Comparison of ENCODE assay signal across 21 cellular contexts in genomic region chr5:4817742-4818141, GRCh38.
A peak's percentile ranks its signal among the peaks of the same experiment; 100 is the strongest.
DNase-seq lines count a peak whose midpoint lies in the region; ATAC-seq lines count a peak whose summit lies in the region.
"Had no signal": no experiment of that assay in that cellular context is flagged by ENCODE, and none has a peak within 500 bp of the region (broad histone marks: within the 10 kb centered on the region; RNA-seq: fewer than 3 reads in every experiment).

No MANE protein-coding gene starts in this region.

- H4K20me1 ChIP-seq in BLaER1 treated with 17β-estradiol and CSF1 and Interleukin-3, amounts not matched to agents 10 nM and 100 nM, result no peaks in the 10 kb centered on the region

- no peaks in the 10 kb centered on the region for H3K27me3 ChIP-seq in BLaER1 treated with 17β-estradiol and CSF1 and Interleukin-3, amounts not matched to agents 10 nM and 100 nM
- H3K27me3 ChIP-seq: BE2C had no signal

- H3K4me3 ChIP-seq in BLaER1 treated with 17β-estradiol and CSF1 and Interleukin-3, amounts not matched to agents 10 nM and 100 nM, result no peak overlapping the region; a peak in 1 of 20 replicates
- H3K4me3 ChIP-seq: A549, GM12878, HAP-1 had no signal

- peak; percentile 11 for DNase-seq in kidney glomerular epithelial cell (lab: John Stamatoyannopoulos, UW)
- peak; percentile 6 for DNase-seq in renal cortical epithelial cell (ENCODE audit: low read depth)
- DNase-seq in COLO829 (ENCODE audit: low spot score), result no peak
- no peak for DNase-seq in NCI-H2171 (lab: John Stamatoyannopoulos, UW)
- DNase-seq in natural killer cell treated with Interleukin-12 subunit alpha and Interleukin-12 subunit beta and Interleukin-15 and Interleukin-18, amount 100 ng/mL, for 72 hours (ENCODE audit: low spot score), result no peak
- DNase-seq: 8988T; ACHN; AML-193; BE2C; CD4-positive, CD25-positive, alpha-beta regulatory T cell; CD8-positive, alpha-beta T cell; DMS 273 treated with DMSO at 0.1 percent for 48 hours; DMS79; EL; GDM1; GOT3 had no signal

- H3K4me1 Mint-ChIP-seq in natural killer cell treated with Interleukin-12 subunit alpha and Interleukin-12 subunit beta and Interleukin-15 and Interleukin-18, amount 100 ng/mL, for 72 hours (ENCODE audit: low read depth in 2 of 2), result no peaks in the 10 kb centered on the region
- H3K4me1 Mint-ChIP-seq: CD4-positive, CD25-positive, alpha-beta regulatory T cell had no signal

- H3K9me3 ChIP-seq in BLaER1 treated with 17β-estradiol and CSF1 and Interleukin-3, amounts not matched to agents 10 nM and 100 nM (replicated peaks in 1 of 11), result peaks cover 14 to 51% (median 26%) of the 10 kb centered on the region in 11 experiments
- H3K9me3 ChIP-seq: A549, BE2C, HAP-1 had no signal

- peaks cover 0 to 35% (median 25%) of the 10 kb centered on the region in 10 experiments; a peak in 17 of 20 replicates for H3K4me1 ChIP-seq in BLaER1 treated with 17β-estradiol and CSF1 and Interleukin-3, amounts not matched to agents 10 nM and 100 nM
- H3K4me1 ChIP-seq: A549, BE2C, HAP-1 had no signal

- H3K27ac ChIP-seq in BLaER1 treated with 17β-estradiol and CSF1 and Interleukin-3, amounts not matched to agents 10 nM and 100 nM, result peak overlapping the region in 6 of 11 experiments; percentile 50 to 75 (median 65); a peak in 12 of 22 replicates
- H3K27ac ChIP-seq: A549, C4-2B had no signal

- no peak for ATAC-seq in natural killer cell treated with Interleukin-12 subunit alpha and Interleukin-12 subunit beta and Interleukin-15 and Interleukin-18, amount 100 ng/mL, for 72 hours
- ATAC-seq: A549; CD8-positive, alpha-beta T cell; GM12878 had no signal

- H3K36me3 Mint-ChIP-seq in natural killer cell treated with Interleukin-12 subunit alpha and Interleukin-12 subunit beta and Interleukin-15 and Interleukin-18, amount 100 ng/mL, for 72 hours, result peaks cover 11% of the 10 kb centered on the region
- H3K36me3 Mint-ChIP-seq: CD4-positive, CD25-positive, alpha-beta regulatory T cell; CD8-positive, alpha-beta T cell had no signal

- H3K4me2 ChIP-seq in BLaER1 treated with 17β-estradiol and CSF1 and Interleukin-3, amounts not matched to agents 10 nM and 100 nM, result peak overlapping the region in 9 of 11 experiments; percentile 7 to 82 (median 67); a peak in 16 of 22 replicates
- H3K4me2 ChIP-seq: A549 had no signal

- no peak overlapping the region for H3K4me3 Mint-ChIP-seq in natural killer cell treated with Interleukin-12 subunit alpha and Interleukin-12 subunit beta and Interleukin-15 and Interleukin-18, amount 100 ng/mL, for 72 hours
- H3K4me3 Mint-ChIP-seq: CD4-positive, CD25-positive, alpha-beta regulatory T cell; CD8-positive, alpha-beta T cell had no signal

- H3K27ac Mint-ChIP-seq in natural killer cell treated with Interleukin-12 subunit alpha and Interleukin-12 subunit beta and Interleukin-15 and Interleukin-18, amount 100 ng/mL, for 72 hours, result no peak overlapping the region
- H3K27ac Mint-ChIP-seq: CD4-positive, CD25-positive, alpha-beta regulatory T cell; CD8-positive, alpha-beta T cell had no signal

- no peaks in the 10 kb centered on the region for H3K27me3 Mint-ChIP-seq in natural killer cell treated with Interleukin-12 subunit alpha and Interleukin-12 subunit beta and Interleukin-15 and Interleukin-18, amount 100 ng/mL, for 72 hours
- H3K27me3 Mint-ChIP-seq: CD4-positive, CD25-positive, alpha-beta regulatory T cell had no signal

- peak overlapping the region in 1 of 11 experiments; percentile 45; a peak in 2 of 22 replicates for H3K9ac ChIP-seq in BLaER1 treated with 17β-estradiol and CSF1 and Interleukin-3, amounts not matched to agents 10 nM and 100 nM

- peaks cover 12% of the 10 kb centered on the region for H3K9me3 Mint-ChIP-seq in natural killer cell treated with Interleukin-12 subunit alpha and Interleukin-12 subunit beta and Interleukin-15 and Interleukin-18, amount 100 ng/mL, for 72 hours

- no peaks in the 10 kb centered on the region for H3K36me3 ChIP-seq in BLaER1 treated with 17β-estradiol and CSF1 and Interleukin-3, amounts not matched to agents 10 nM and 100 nM
- H3K36me3 ChIP-seq: BE2C, HAP-1 had no signal

Comparison
In these comparisons a context has a peak if more than half of its experiments do, and no peak if none do; other contexts are left out.
1. DNase-seq: peak in kidney glomerular epithelial cell (single experiment) and renal cortical epithelial cell (single experiment); none in COLO829 (single experiment), NCI-H2171 (single experiment) and natural killer cell treated with Interleukin-12 subunit alpha and Interleukin-12 subunit beta and Interleukin-15 and Interleukin-18, amount 100 ng/mL, for 72 hours (single experiment).